Comparison of ENCODE assay signal across 21 cellular contexts in the genomic region with DNA sequence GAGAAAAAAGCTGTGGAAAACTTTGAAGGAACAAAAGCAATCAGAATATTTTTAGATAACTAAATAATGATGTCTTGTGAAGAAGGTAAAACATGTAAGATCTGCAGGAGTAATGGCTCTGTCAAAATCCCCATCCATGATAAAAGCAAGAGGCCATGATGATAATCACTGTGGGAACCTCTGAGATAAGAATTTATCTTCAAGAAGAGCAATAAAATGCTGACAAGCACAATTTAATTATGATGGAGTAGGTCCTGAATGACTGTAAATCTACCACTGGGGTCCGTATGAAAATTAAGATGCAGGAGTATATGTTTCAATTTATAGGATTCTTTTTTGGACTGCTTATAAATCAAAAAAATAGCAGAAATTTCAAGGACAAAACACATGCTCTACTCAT.
DNase-seq lines count a peak whose midpoint lies in the region; ATAC-seq, FAIRE-seq and TF ChIP-seq lines count a peak whose summit lies in the region.
"Had no signal": no experiment of that assay in that cellular context is flagged by ENCODE, and none has a peak within 500 bp of the region (broad histone marks: within the 10 kb centered on the region; RNA-seq: fewer than 3 reads in every experiment).

No MANE protein-coding gene starts in this region.

- WGBS in IMR-90 (ENCODE audit: extremely low coverage in 2 of 2, insufficient read length in 1 of 2), 2 experiments, result no CpG with 5 or more reads among the region's 1 CpG
- 0% methylated on average over 1 of the region's 1 CpG for WGBS in K562 (ENCODE audit: insufficient coverage, low coverage, missing lambda C conversion rate)

- no peaks in the 10 kb centered on the region; the same call in 1 of the 2 replicates for H3K27me3 ChIP-seq in IMR-90 (ENCODE audit: control insufficient read depth, insufficient read depth, low read length)
- H3K27me3 ChIP-seq in K562 (ENCODE audit: control insufficient read depth in 2 of 2, insufficient read depth in 2 of 2, low read length in 2 of 2), result no peaks in the 10 kb centered on the region
- H3K27me3 ChIP-seq: BLaER1 had no signal

- H3K79me2 ChIP-seq in K562 (ENCODE audit: control insufficient read depth, insufficient read depth, low read length), result no peaks in the 10 kb centered on the region

- H3K4me1 ChIP-seq in HEK293 (ENCODE audit: control insufficient read depth, insufficient read depth, low read length) (no peaks in the 10 kb centered on the region), IMR-90 (ENCODE audit: control insufficient read depth, insufficient read depth, low read length) (no peaks in the 10 kb centered on the region), K562 (replicated peaks in 1 of 2; ENCODE audit: control insufficient read depth in 2 of 2, insufficient read depth in 2 of 2, low read length in 2 of 2) (no peaks in the 10 kb centered on the region)
- H3K4me1 ChIP-seq: BLaER1, Caco-2 had no signal

- H2AK5ac ChIP-seq in IMR-90 (ENCODE audit: low read depth, low read length), result no peak overlapping the region

- dilution Hi-C loops in IMR-90 (cut with HindIII; ENCODE audit: low sequenced_read_pairs, unreplicated experiment), result no loop called here

- no peaks in the 10 kb centered on the region for H3K79me1 ChIP-seq in IMR-90 (ENCODE audit: low read depth in 1 of 2, low read length in 2 of 2)

- no peak overlapping the region for H3K18ac ChIP-seq in IMR-90 (ENCODE audit: low read depth, low read length)

- H2BK5ac ChIP-seq in IMR-90 (ENCODE audit: low read depth, low read length, poor library complexity, severe bottlenecking), result no peak overlapping the region

- ATAC-seq in IMR-90 (ENCODE audit: low read depth), result no peak
- ATAC-seq in K562, result no peak
- ATAC-seq in GM19463 (IDR thresholded peaks at IDR 0.05; ENCODE audit: unreplicated experiment), result no peak
- no peak for ATAC-seq in esophagus mucosa
- ATAC-seq: CD8-positive, alpha-beta T cell had no signal

- H3K36me3 ChIP-seq in HEK293 (ENCODE audit: control insufficient read depth in 2 of 2, insufficient read depth in 1 of 2, low read length in 2 of 2) (no peaks in the 10 kb centered on the region), IMR-90 (ENCODE audit: control insufficient read depth, insufficient read depth, low read length) (no peaks in the 10 kb centered on the region), K562 (ENCODE audit: control insufficient read depth, insufficient read depth, low read length) (no peaks in the 10 kb centered on the region)
- H3K36me3 ChIP-seq: BLaER1, HAP-1 had no signal

- no peak overlapping the region for H3K23ac ChIP-seq in IMR-90 (ENCODE audit: low read depth, low read length)

- in situ Hi-C loops in IMR-90 (cut with MboI; ENCODE audit: low sequenced_read_pairs) (no loop called here), K562 (cut with MboI) (no loop called here)

- no peak overlapping the region for H2BK120ac ChIP-seq in IMR-90 (ENCODE audit: low read depth, low read length)

- H3K27ac ChIP-seq in HEK293 (ENCODE audit: extremely low read depth, low read depth, low read length), result no peak overlapping the region
- H3K27ac ChIP-seq in IMR-90 (ENCODE audit: insufficient read depth, low read length), result no peak overlapping the region
- no peak overlapping the region for H3K27ac ChIP-seq in K562 (ENCODE audit: extremely low read depth, low read depth, low read length)
- H3K27ac ChIP-seq: BLaER1, C4-2B had no signal

- H4K8ac ChIP-seq in IMR-90 (ENCODE audit: low read depth in 2 of 2, low read length in 2 of 2), result no peak overlapping the region

- TF ChIP-seq EP300 in K562 (IDR thresholded peaks at IDR 0.05; ENCODE audit: low read length), result no peak

- TF ChIP-seq RAD21 in IMR-90 (IDR thresholded peaks at IDR 0.05; ENCODE audit: low read length), result no peak
- no peak for TF ChIP-seq RAD21 in K562 (CRISPR knock-in tag; conservative IDR thresholded peaks at IDR 0.05 in 1 of 2, IDR thresholded peaks at IDR 0.05 in 1 of 2)

- BruUV-seq in IMR-90 (replicated peaks; lab: Mats Ljungman, UMichigan), result no TSS peak
- BruUV-seq in K562 (replicated peaks; lab: Mats Ljungman, UMichigan), result no TSS peak

- no peak for TF ChIP-seq POLR2A in IMR-90 (IDR thresholded peaks at IDR 0.05; ENCODE audit: low read depth, low read length)
- TF ChIP-seq POLR2A in K562 (conservative IDR thresholded peaks at IDR 0.05), result no peak

- CTCF ChIA-PET in HEK293 (lab: Yijun Ruan, JAX) (no interaction called here), IMR-90 (lab: Yijun Ruan, JAX) (no interaction called here), K562 (lab: Yijun Ruan, JAX; ENCODE audit: low intra/inter-chr PET ratio) (no interaction called here)

- H4K20me1 ChIP-seq in IMR-90 (ENCODE audit: insufficient read depth, low read length) (no peaks in the 10 kb centered on the region), K562 (replicated peaks; ENCODE audit: control insufficient read depth, insufficient read depth, low read length) (no peaks in the 10 kb centered on the region)
- H4K20me1 ChIP-seq: BLaER1 had no signal

- H3K9me3 ChIP-seq in HEK293 (ENCODE audit: control insufficient read depth, insufficient read depth, low read depth, low read length) (no peaks in the 10 kb centered on the region), IMR-90 (ENCODE audit: control insufficient read depth, insufficient read depth, low read length) (no peaks in the 10 kb centered on the region), K562 (replicated peaks; ENCODE audit: control insufficient read depth, insufficient read depth, low read depth, low read length) (no peaks in the 10 kb centered on the region)
- H3K9me3 ChIP-seq: BLaER1, HAP-1 had no signal

- DNase-seq in IMR-90, result no peak
- DNase-seq in K562 (ENCODE audit: extremely low read depth in 1 of 4, low spot score in 3 of 4), result no peak
- no peak for DNase-seq in GDM1 (lab: John Stamatoyannopoulos, UW)
- DNase-seq: Caco-2; CD4-positive, CD25-positive, alpha-beta regulatory T cell; CD8-positive, alpha-beta T cell; DMS 273 treated with DMSO at 0.1 percent for 48 hours; DMS79; EL; GF-D8; GOT3 had no signal

- H2AFZ ChIP-seq in IMR-90 (replicated peaks; ENCODE audit: low read length, poor library complexity), result no peak overlapping the region
- H2AFZ ChIP-seq in K562 (ENCODE audit: low read depth, low read length), result no peak overlapping the region

- H3K4ac ChIP-seq in IMR-90 (ENCODE audit: low read depth, low read length), result no peak overlapping the region

- FAIRE-seq in K562 (lab: Jason Lieb, UNC), result no peak
- FAIRE-seq: D721Med, GM12891, GM18507, H54 had no signal

- POLR2A ChIA-PET in HEK293 (lab: Yijun Ruan, JAX) (no interaction called here), IMR-90 (lab: Charles Lee; ENCODE audit: unreplicated experiment) (no interaction called here), K562 (lab: Yijun Ruan, JAX) (no interaction called here)

- no peak overlapping the region for H2BK20ac ChIP-seq in IMR-90 (ENCODE audit: low read depth, low read length)

- no peak overlapping the region for H4K91ac ChIP-seq in IMR-90 (ENCODE audit: insufficient read depth, low read depth, low read length)

- H3K56ac ChIP-seq in IMR-90 (ENCODE audit: extremely low read depth, insufficient read depth, low read length), result no peak overlapping the region

- no peaks in the 10 kb centered on the region for H3K9me1 ChIP-seq in IMR-90 (ENCODE audit: insufficient read depth, low read length)
- H3K9me1 ChIP-seq in K562 (ENCODE audit: control insufficient read depth, insufficient read depth, low read length), result no peaks in the 10 kb centered on the region

- intact Hi-C loops in IMR-90 (cut with micrococcal nuclease) (no loop called here), K562 (cut with micrococcal nuclease) (no loop called here)

- H3K4me3 ChIP-seq in HEK293 (ENCODE audit: low read depth, low read length) (no peak overlapping the region), IMR-90 (ENCODE audit: insufficient read depth, low read depth, low read length) (no peak overlapping the region), K562 (no peak overlapping the region)
- H3K4me3 ChIP-seq: BLaER1, HAP-1 had no signal

- no peak for TF ChIP-seq CTCF in HEK293 (tag by site-specific recombination; IDR thresholded peaks at IDR 0.05)
- no peak for TF ChIP-seq CTCF in IMR-90 (conservative IDR thresholded peaks at IDR 0.05; ENCODE audit: low read depth, low read length)
- TF ChIP-seq CTCF in K562 (IDR thresholded peaks at IDR 0.05 in 2 of 3, conservative IDR thresholded peaks at IDR 0.05 in 1 of 3; ENCODE audit: insufficient read depth in 2 of 3, low read depth in 1 of 3, low read length in 3 of 3), result no peak

- no peak overlapping the region for H2AK9ac ChIP-seq in IMR-90 (replicated peaks; ENCODE audit: low read depth, low read length, poor library complexity)

- H3K4me2 ChIP-seq in IMR-90 (ENCODE audit: low read depth, low read length) (no peak overlapping the region), K562 (ENCODE audit: insufficient read depth, low read length) (no peak overlapping the region)
- H3K4me2 ChIP-seq: BLaER1 had no signal

- H3K14ac ChIP-seq in IMR-90 (replicated peaks; ENCODE audit: low read depth, low read length), result no peak overlapping the region

- H4K5ac ChIP-seq in IMR-90 (ENCODE audit: low read depth, low read length), result no peak overlapping the region

- no peak overlapping the region for H3K9ac ChIP-seq in IMR-90 (ENCODE audit: low read depth, low read length)
- no peak overlapping the region for H3K9ac ChIP-seq in K562 (ENCODE audit: insufficient read depth in 1 of 2, low read depth in 2 of 2, low read length in 2 of 2)
- H3K9ac ChIP-seq: BLaER1 had no signal

- H2BK15ac ChIP-seq in IMR-90 (ENCODE audit: low read depth, low read length), result no peak overlapping the region

TF ChIP-seq in HEK293, 187 proteins besides CTCF, POLR2A, EP300 and RAD21 (continues in another document):
- TF ChIP-seq ZNF843 (tag by site-specific recombination; IDR thresholded peaks at IDR 0.05), result no peak

TF ChIP-seq in IMR-90, 13 proteins besides CTCF, POLR2A, EP300 and RAD21:
- peak; percentile 84 for TF ChIP-seq MAFK (IDR thresholded peaks at IDR 0.05; ENCODE audit: low read depth, low read length)
- no peak for TF ChIP-seq FOS (IDR thresholded peaks at IDR 0.05; ENCODE audit: low read depth, low read length)

TF ChIP-seq in K562, 482 proteins besides CTCF, POLR2A, EP300 and RAD21 (continues in another document):
- TF ChIP-seq MAFG (tag; conservative IDR thresholded peaks at IDR 0.05) (peak; percentile 26; the same call in 1 of the 2 replicates), ETV1 (tag; conservative IDR thresholded peaks at IDR 0.05; ENCODE audit: low read depth) (no peak), ZNF316 (IDR thresholded peaks at IDR 0.05) (peak; percentile 38; the same call in 1 of the 2 replicates), ILF3 (IDR thresholded peaks at IDR 0.05; ENCODE audit: borderline replicate concordance) (no peak), C11orf30 (IDR thresholded peaks at IDR 0.05; ENCODE audit: low read depth) (peak; percentile 37; the same call in 1 of the 2 replicates)
- TF ChIP-seq, protein P1, sequence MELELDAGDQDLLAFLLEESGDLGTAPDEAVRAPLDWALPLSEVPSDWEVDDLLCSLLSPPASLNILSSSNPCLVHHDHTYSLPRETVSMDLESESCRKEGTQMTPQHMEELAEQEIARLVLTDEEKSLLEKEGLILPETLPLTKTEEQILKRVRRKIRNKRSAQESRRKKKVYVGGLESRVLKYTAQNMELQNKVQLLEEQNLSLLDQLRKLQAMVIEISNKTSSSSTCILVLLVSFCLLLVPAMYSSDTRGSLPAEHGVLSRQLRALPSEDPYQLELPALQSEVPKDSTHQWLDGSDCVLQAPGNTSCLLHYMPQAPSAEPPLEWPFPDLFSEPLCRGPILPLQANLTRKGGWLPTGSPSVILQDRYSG (tag; conservative IDR thresholded peaks at IDR 0.05; ENCODE audit: low read depth), result no peak
